8 cellular contexts compared by ENCODE assay signal in genomic region chr6:137870744-137871247, GRCh38. TPM values are rescaled to one million over a fixed set of nuclear protein-coding genes. Genes with fewer than 3 reads are reported as not detected.
DNase-seq lines count a peak whose midpoint lies in the region; ATAC-seq and TF ChIP-seq lines count a peak whose summit lies in the region.

No MANE protein-coding gene starts in this region.

- peaks cover 62% of the 10 kb centered on the region for H3K4me1 Mint-ChIP-seq in chondrocyte (ENCODE audit: low read depth)

- DNase-seq in AG10803 (ENCODE audit: low read depth) (no peak), NCI-H82 treated with DMSO at 0.1 percent for 48 hours (lab: John Stamatoyannopoulos, UW; ENCODE audit: unreplicated experiment) (peak; percentile 35), chondrocyte (ENCODE audit: low spot score) (no peak), renal cortical epithelial cell (ENCODE audit: low read depth) (peak; percentile 42), NCI-H1417 treated with DMSO at 0.1 percent for 48 hours (lab: John Stamatoyannopoulos, UW) (no peak), T1000 (lab: John Stamatoyannopoulos, UW) (no peak), cerebellar cortex (ENCODE audit: low spot score) (no peak)

- H3K4me3 ChIP-seq in AG10803 (ENCODE audit: low read length) = no peak overlapping the region

- H3K27me3 Mint-ChIP-seq in chondrocyte (ENCODE audit: low read depth) = no peaks in the 10 kb centered on the region

- no peaks in the 10 kb centered on the region for H3K9me3 Mint-ChIP-seq in chondrocyte (ENCODE audit: low read depth)

- ATAC-seq in GM19372 (IDR thresholded peaks at IDR 0.05; ENCODE audit: low read depth, unreplicated experiment) = peak; percentile 29

- no peak overlapping the region for H3K4me3 Mint-ChIP-seq in chondrocyte (ENCODE audit: unreplicated experiment)

- TF ChIP-seq CTCF in AG10803 (conservative IDR thresholded peaks at IDR 0.05; ENCODE audit: low read length) (peak; percentile 20; the same call in 1 of the 2 replicates), chondrocyte (IDR thresholded peaks at IDR 0.05) (peak; percentile 13)

- no peak overlapping the region for H3K27ac Mint-ChIP-seq in chondrocyte (ENCODE audit: unreplicated experiment)

- peaks cover 8% of the 10 kb centered on the region for H3K36me3 Mint-ChIP-seq in chondrocyte (ENCODE audit: low read depth)

RNA-seq across cellular contexts. Expression of gene TNFAIP3, which starts 3.7 kb away (rescaled TPM):
- total RNA-seq in chondrocyte (6.4 to 11.0 TPM (median 7.2 TPM) in 3 replicates), renal cortical epithelial cell (35.2 and 53.7 TPM in 2 replicates)

Comparison
In these comparisons a context has a peak if more than half of its experiments do, and no peak if none do; other contexts are left out.
1. DNase-seq: peak in NCI-H82 treated with DMSO at 0.1 percent for 48 hours (single experiment) and renal cortical epithelial cell (single experiment); none in AG10803 (single experiment), chondrocyte (single experiment), NCI-H1417 treated with DMSO at 0.1 percent for 48 hours (single experiment), T1000 (single experiment) and cerebellar cortex (single experiment).